In the genomic region with DNA sequence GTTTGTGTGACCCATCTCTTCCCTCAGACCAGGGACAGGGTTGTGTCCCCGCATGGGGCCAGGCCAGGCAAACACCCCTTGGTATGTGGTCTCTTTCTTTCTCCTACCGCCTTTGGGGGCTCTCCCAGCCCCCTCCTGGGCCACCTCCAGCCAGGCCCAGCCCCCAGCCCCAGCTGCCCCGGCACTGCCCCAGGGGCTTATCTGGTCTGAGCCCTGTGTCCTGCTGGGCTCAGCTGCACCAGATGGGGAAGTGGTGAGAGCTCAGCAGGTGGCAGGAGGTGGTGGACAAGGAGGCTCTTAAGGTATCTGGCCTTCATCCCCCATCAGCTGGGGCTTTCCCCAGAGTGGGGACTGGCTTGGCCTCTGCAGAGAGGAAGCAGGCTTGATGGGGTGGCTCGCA, we compare ENCODE assay signal across 22 cellular contexts. TPM values are rescaled to one million over a fixed set of nuclear protein-coding genes. Genes with fewer than 3 reads are reported as not detected.
DNase-seq lines count a peak whose midpoint lies in the region; ATAC-seq and TF ChIP-seq lines count a peak whose summit lies in the region.
"Had no signal": no experiment of that assay in that cellular context is flagged by ENCODE, and none has a peak within 500 bp of the region (broad histone marks: within the 10 kb centered on the region; RNA-seq: fewer than 3 reads in every experiment).

No MANE protein-coding gene starts in this region.

- no peak for ATAC-seq in stimulated activated effector memory CD8-positive, alpha-beta T cell treated with anti-CD3 and anti-CD28 coated beads, Interleukin-12 subunit alpha, Interleukin-12 subunit beta, amount 100 ng/mL, for 72 hours
- ATAC-seq: activated CD4-positive, CD25-positive, alpha-beta regulatory T cell treated with anti-CD3 and anti-CD28 coated beads, Interleukin-2, amount 50 U/mL, for 24 hours; activated naive CD8-positive, alpha-beta T cell treated with anti-CD3 and anti-CD28 coated beads, Interleukin-2, amount 50 U/mL, for 24 hours; left colon had no signal

- H2BK15ac ChIP-seq in neuronal stem cell (ENCODE audit: low read length) = no peak overlapping the region

- H3K9ac ChIP-seq in MM.1S (ENCODE audit: low read length) = no peak overlapping the region
- no peak overlapping the region for H3K9ac ChIP-seq in neuronal stem cell (ENCODE audit: low read depth, low read length, poor library complexity)

- CTCF ChIA-PET in RWPE1 (lab: Yijun Ruan, JAX) = interaction anchor here (0.6 kb wide), 1 partner anchor 367 kb away, joined by 5 read pairs; no protein-coding TSS in a partner anchor

- H2BK5ac ChIP-seq in neuronal stem cell (ENCODE audit: low read length) = no peak overlapping the region

- H4K8ac ChIP-seq in neuronal stem cell (ENCODE audit: low read depth, low read length) = no peak overlapping the region

- H3K4me1 Mint-ChIP-seq in stimulated activated effector memory CD8-positive, alpha-beta T cell treated with anti-CD3 and anti-CD28 coated beads, Interleukin-12 subunit alpha, Interleukin-12 subunit beta, amount 100 ng/mL, for 72 hours = peaks cover 5% of the 10 kb centered on the region

- H3K27ac Mint-ChIP-seq in stimulated activated effector memory CD8-positive, alpha-beta T cell treated with anti-CD3 and anti-CD28 coated beads, Interleukin-12 subunit alpha, Interleukin-12 subunit beta, amount 100 ng/mL, for 72 hours = no peak overlapping the region
- H3K27ac Mint-ChIP-seq: activated naive CD8-positive, alpha-beta T cell treated with anti-CD3 and anti-CD28 coated beads, Interleukin-2, amount 50 U/mL, for 24 hours; activated T-helper 2 cell treated with anti-CD3 and anti-CD28 coated beads, Interferon-gamma antibody, Interleukin-2, Interleukin-4, amounts not matched to agents 10 μg/mL and 5 μg/mL and 100 μg/mL, durations not matched to agents 14 hours and 24 hours and 36 hours had no signal

- no peak overlapping the region for H2BK12ac ChIP-seq in neuronal stem cell (ENCODE audit: low read length)

- H3K9me3 Mint-ChIP-seq in stimulated activated effector memory CD8-positive, alpha-beta T cell treated with anti-CD3 and anti-CD28 coated beads, Interleukin-12 subunit alpha, Interleukin-12 subunit beta, amount 100 ng/mL, for 72 hours = no peaks in the 10 kb centered on the region
- H3K9me3 Mint-ChIP-seq: activated naive CD8-positive, alpha-beta T cell treated with anti-CD3 and anti-CD28 coated beads, Interleukin-2, amount 50 U/mL, for 24 hours; activated T-helper 2 cell treated with anti-CD3 and anti-CD28 coated beads, Interferon-gamma antibody, Interleukin-2, Interleukin-4, amounts not matched to agents 10 μg/mL and 5 μg/mL and 100 μg/mL, durations not matched to agents 14 hours and 24 hours and 36 hours had no signal

- H3K27ac ChIP-seq in MM.1S (ENCODE audit: low read length) (no peak overlapping the region), neuronal stem cell (replicated peaks; ENCODE audit: low read length) (no peak overlapping the region), RWPE1 (no peak overlapping the region)
- H3K27ac ChIP-seq: brain microvascular endothelial cell, neutrophil, thyroid gland had no signal

- H3K79me1 ChIP-seq in neuronal stem cell (ENCODE audit: low read depth, low read length) = peaks cover 3% of the 10 kb centered on the region

- no peak overlapping the region for H2BK120ac ChIP-seq in neuronal stem cell (ENCODE audit: low read depth, low read length)

- 0 out of 2 replicates have a peak, but pooled peaks cover 6% of the 10 kb centered on the region for H3K27me3 ChIP-seq in MM.1S (replicated peaks; ENCODE audit: insufficient read depth, low read length)
- H3K27me3 ChIP-seq in neuronal stem cell (ENCODE audit: control insufficient read depth in 3 of 3, insufficient read depth in 3 of 3, low read depth in 1 of 3, low read length in 3 of 3) = peaks cover 0 to 12% (median 0%) of the 10 kb centered on the region in 3 experiments
- H3K27me3 ChIP-seq: brain microvascular endothelial cell, thyroid gland had no signal

- no peaks in the 10 kb centered on the region for H3K9me2 ChIP-seq in MM.1S (replicated peaks; ENCODE audit: insufficient read depth, low read length)

- no peaks in the 10 kb centered on the region for H4K20me1 ChIP-seq in MM.1S (ENCODE audit: insufficient read depth, low read length)

- DNase-seq in SIG-M5 treated with dmso at 0.1 percent for 504 hours (lab: John Stamatoyannopoulos, UW; ENCODE audit: unreplicated experiment) = peak; percentile 13
- no peak for DNase-seq in SIG-M5 (lab: John Stamatoyannopoulos, UW)
- peak; percentile 19 for DNase-seq in MM.1S
- DNase-seq in UCSD-AML1 (lab: John Stamatoyannopoulos, UW; ENCODE audit: unreplicated experiment) = peak; percentile 26
- DNase-seq in neuronal stem cell (ENCODE audit: low spot score) = no peak
- no peak for DNase-seq in HPDE6-E6E7 (ENCODE audit: extremely low spot score)
- no peak for DNase-seq in stimulated activated effector memory CD8-positive, alpha-beta T cell treated with anti-CD3 and anti-CD28 coated beads, Interleukin-12 subunit alpha, Interleukin-12 subunit beta, amount 100 ng/mL, for 72 hours (ENCODE audit: low spot score in 2 of 2)
- no peak for DNase-seq in RWPE1 (ENCODE audit: low spot score)
- DNase-seq: activated naive CD8-positive, alpha-beta T cell treated with anti-CD3 and anti-CD28 coated beads, Interleukin-2, amount 50 U/mL, for 24 hours; brain microvascular endothelial cell; C1 segment of cervical spinal cord; DMS 273 treated with DMSO at 0.1 percent for 48 hours; left colon; midbrain; NCI-H1105; NCI-H2171; NCI-H774; thyroid gland had no signal

- H3K36me3 ChIP-seq in MM.1S (replicated peaks; ENCODE audit: insufficient read depth, low read length) (no peaks in the 10 kb centered on the region), neuronal stem cell (replicated peaks in 1 of 2; ENCODE audit: control insufficient read depth in 2 of 2, insufficient read depth in 2 of 2, low read length in 2 of 2) (no peaks in the 10 kb centered on the region)
- H3K36me3 ChIP-seq: brain microvascular endothelial cell, HAP-1, neutrophil, thyroid gland had no signal

- no peak overlapping the region for H3K14ac ChIP-seq in neuronal stem cell (ENCODE audit: low read length)

- no peaks in the 10 kb centered on the region for H3K79me2 ChIP-seq in MM.1S (ENCODE audit: low read length)

- POLR2A ChIA-PET in RWPE1 (lab: Yijun Ruan, JAX; ENCODE audit: low non-redundant PET) = no interaction called here

- no peaks in the 10 kb centered on the region for H3K4me1 ChIP-seq in MM.1S (ENCODE audit: low read length)
- peaks cover 2% of the 10 kb centered on the region in 2 donors for H3K4me1 ChIP-seq in neuronal stem cell (ENCODE audit: control insufficient read depth in 2 of 2, insufficient read depth in 1 of 2, low read depth in 1 of 2, low read length in 2 of 2)
- H3K4me1 ChIP-seq: HAP-1, thyroid gland had no signal

- TF ChIP-seq CTCF in MM.1S (IDR thresholded peaks at IDR 0.05; ENCODE audit: low read length) (no peak), RWPE1 (conservative IDR thresholded peaks at IDR 0.05; ENCODE audit: low read depth) (no peak)

- no peak overlapping the region for H3K23ac ChIP-seq in neuronal stem cell (ENCODE audit: low read depth, low read length, poor library complexity)

- H3F3A ChIP-seq in MM.1S (ENCODE audit: insufficient read depth, low read length) = no peaks in the 10 kb centered on the region

- no peak overlapping the region for H3K18ac ChIP-seq in neuronal stem cell (ENCODE audit: low read length)

- no peaks in the 10 kb centered on the region for H3K36me3 Mint-ChIP-seq in stimulated activated effector memory CD8-positive, alpha-beta T cell treated with anti-CD3 and anti-CD28 coated beads, Interleukin-12 subunit alpha, Interleukin-12 subunit beta, amount 100 ng/mL, for 72 hours

- no peak overlapping the region for H3K4me3 Mint-ChIP-seq in stimulated activated effector memory CD8-positive, alpha-beta T cell treated with anti-CD3 and anti-CD28 coated beads, Interleukin-12 subunit alpha, Interleukin-12 subunit beta, amount 100 ng/mL, for 72 hours
- H3K4me3 Mint-ChIP-seq: activated naive CD8-positive, alpha-beta T cell treated with anti-CD3 and anti-CD28 coated beads, Interleukin-2, amount 50 U/mL, for 24 hours had no signal

- H2AFZ ChIP-seq in MM.1S (ENCODE audit: low read length) = no peak overlapping the region
- no peak overlapping the region for H2AFZ ChIP-seq in neuronal stem cell (ENCODE audit: low read length)

- WGBS in neuronal stem cell (ENCODE audit: extremely low coverage in 2 of 2, insufficient read length in 2 of 2, insufficient replicate concordance in 1 of 2), 2 donors = no CpG with 5 or more reads among the region's 4 CpGs

- no peak overlapping the region for H3K4ac ChIP-seq in neuronal stem cell (ENCODE audit: low read length)

- peak overlapping the region; percentile 12 for H2AK5ac ChIP-seq in neuronal stem cell (ENCODE audit: low read depth, low read length)

- H4K91ac ChIP-seq in neuronal stem cell (ENCODE audit: low read depth, low read length, poor library complexity) = no peak overlapping the region

- no peak overlapping the region for H3K4me2 ChIP-seq in MM.1S (ENCODE audit: low read depth, low read length)
- H3K4me2 ChIP-seq in neuronal stem cell (ENCODE audit: insufficient read depth, low read length, poor library complexity, severe bottlenecking) = no peak overlapping the region

- H3K4me3 ChIP-seq in MM.1S (ENCODE audit: low read length) = no peak overlapping the region
- H3K4me3 ChIP-seq in neuronal stem cell (ENCODE audit: low read length in 2 of 2) = no peak overlapping the region
- H3K4me3 ChIP-seq: HAP-1, thyroid gland had no signal

- no peaks in the 10 kb centered on the region for H3K9me3 ChIP-seq in MM.1S (replicated peaks; ENCODE audit: insufficient read depth, low read length)
- H3K9me3 ChIP-seq in neuronal stem cell (replicated peaks in 1 of 2; ENCODE audit: control insufficient read depth in 2 of 2, insufficient read depth in 1 of 2, low read depth in 1 of 2, low read length in 2 of 2) = no peaks in the 10 kb centered on the region
- H3K9me3 ChIP-seq: HAP-1, neutrophil, thyroid gland had no signal

RNA-seq across cellular contexts. Expression of a gene that starts 8.7 kb away (rescaled TPM):
- polyA plus RNA-seq in neuronal stem cell (2013, experiment 1 of 2) = 2.9 TPM
- 2.7 TPM for polyA plus RNA-seq in neuronal stem cell (2013, experiment 2 of 2)

RNA-seq across cellular contexts. Expression of a gene that starts 59.0 kb away (rescaled TPM):
- polyA plus RNA-seq in neuronal stem cell (2013, experiment 1 of 2) = 17.3 TPM
- 16.9 TPM for polyA plus RNA-seq in neuronal stem cell (2013, experiment 2 of 2)

Comparison
In these comparisons a context has a peak if more than half of its experiments do, and no peak if none do; other contexts are left out.
1. DNase-seq: peak in SIG-M5 treated with dmso at 0.1 percent for 504 hours (single experiment), MM.1S (single experiment) and UCSD-AML1 (single experiment); none in SIG-M5 (single experiment), neuronal stem cell (single experiment), HPDE6-E6E7 (single experiment), stimulated activated effector memory CD8-positive, alpha-beta T cell treated with anti-CD3 and anti-CD28 coated beads, Interleukin-12 subunit alpha, Interleukin-12 subunit beta, amount 100 ng/mL, for 72 hours (0 of 2) and RWPE1 (single experiment).